1 cellular context compared by ENCODE assay signal in the genomic region with DNA sequence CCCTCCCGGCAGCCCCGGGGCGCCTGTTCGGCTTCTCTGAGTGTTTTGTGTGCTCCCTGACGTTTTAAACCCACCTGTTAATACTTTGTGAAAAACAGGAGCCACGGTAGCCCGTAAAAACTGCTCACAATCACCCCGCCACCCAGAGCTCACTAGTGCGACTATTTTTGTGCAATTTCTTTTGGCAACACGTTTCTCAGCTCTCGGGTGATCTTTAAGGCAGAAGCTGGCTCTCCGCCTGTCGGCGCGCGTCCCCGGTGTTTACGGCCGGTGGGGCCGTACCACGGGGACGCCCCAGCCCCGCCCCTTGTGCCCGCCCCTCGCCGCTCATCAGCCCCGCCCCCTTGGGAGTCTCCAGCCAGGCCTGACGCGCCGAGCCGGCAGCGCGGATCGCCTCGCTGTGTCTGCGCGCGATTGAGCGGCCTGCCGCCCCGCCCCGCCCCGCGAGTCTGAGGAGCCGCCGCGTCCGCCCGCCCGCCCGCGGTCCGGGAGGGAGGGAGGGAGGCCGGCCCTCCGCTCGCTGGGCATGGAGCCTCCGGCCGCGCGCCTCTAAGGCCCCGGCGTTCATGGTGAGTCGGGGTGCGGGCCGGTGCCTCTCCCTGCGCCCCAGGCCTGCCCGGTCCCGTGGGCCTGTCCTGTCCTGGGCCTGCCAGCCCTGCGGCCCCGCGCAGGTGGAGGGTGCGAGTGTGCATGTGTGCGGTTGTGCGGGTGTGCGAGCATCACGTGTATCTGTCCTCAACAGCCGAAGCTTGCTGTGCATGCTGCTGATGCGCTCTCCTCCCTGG.
A peak's percentile ranks its signal among the peaks of the same experiment; 100 is the strongest.
TF ChIP-seq lines count a peak whose summit lies in the region.

No MANE protein-coding gene starts in this region.

TF ChIP-seq in HepG2, 621 proteins besides CTCF, POLR2A, EP300 and RAD21 (continued from another document and continues in another):
- TF ChIP-seq, protein P1, sequence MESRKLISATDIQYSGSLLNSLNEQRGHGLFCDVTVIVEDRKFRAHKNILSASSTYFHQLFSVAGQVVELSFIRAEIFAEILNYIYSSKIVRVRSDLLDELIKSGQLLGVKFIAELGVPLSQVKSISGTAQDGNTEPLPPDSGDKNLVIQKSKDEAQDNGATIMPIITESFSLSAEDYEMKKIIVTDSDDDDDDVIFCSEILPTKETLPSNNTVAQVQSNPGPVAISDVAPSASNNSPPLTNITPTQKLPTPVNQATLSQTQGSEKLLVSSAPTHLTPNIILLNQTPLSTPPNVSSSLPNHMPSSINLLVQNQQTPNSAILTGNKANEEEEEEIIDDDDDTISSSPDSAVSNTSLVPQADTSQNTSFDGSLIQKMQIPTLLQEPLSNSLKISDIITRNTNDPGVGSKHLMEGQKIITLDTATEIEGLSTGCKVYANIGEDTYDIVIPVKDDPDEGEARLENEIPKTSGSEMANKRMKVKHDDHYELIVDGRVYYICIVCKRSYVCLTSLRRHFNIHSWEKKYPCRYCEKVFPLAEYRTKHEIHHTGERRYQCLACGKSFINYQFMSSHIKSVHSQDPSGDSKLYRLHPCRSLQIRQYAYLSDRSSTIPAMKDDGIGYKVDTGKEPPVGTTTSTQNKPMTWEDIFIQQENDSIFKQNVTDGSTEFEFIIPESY (CRISPR knock-in tag; IDR thresholded peaks at IDR 0.05), result no peak
- no peak for TF ChIP-seq CHD2 (IDR thresholded peaks at IDR 0.05; ENCODE audit: low read depth, low read length)
- TF ChIP-seq TSC22D2 (CRISPR knock-in tag; IDR thresholded peaks at IDR 0.05; ENCODE audit: borderline replicate concordance), result no peak; the same call in 1 of the 2 replicates
- TF ChIP-seq ZNF382 (CRISPR knock-in tag; IDR thresholded peaks at IDR 0.05; ENCODE audit: borderline replicate concordance), result no peak
- TF ChIP-seq, protein P2, sequence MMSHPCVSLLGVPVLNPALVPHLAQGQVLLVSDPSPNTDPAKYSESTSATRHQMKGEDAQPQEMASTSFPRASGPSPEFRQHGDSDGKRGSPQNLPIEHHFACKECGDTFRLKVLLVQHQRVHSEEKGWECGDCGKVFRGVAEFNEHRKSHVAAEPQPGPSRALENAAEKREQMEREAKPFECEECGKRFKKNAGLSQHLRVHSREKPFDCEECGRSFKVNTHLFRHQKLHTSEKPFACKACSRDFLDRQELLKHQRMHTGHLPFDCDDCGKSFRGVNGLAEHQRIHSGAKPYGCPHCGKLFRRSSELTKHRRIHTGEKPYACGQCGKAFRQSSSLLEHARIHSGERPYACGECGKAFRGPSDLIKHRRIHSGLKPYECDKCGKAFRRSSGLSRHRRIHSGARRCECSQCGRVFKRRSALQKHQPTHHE (CRISPR knock-in tag; IDR thresholded peaks at IDR 0.05; ENCODE audit: borderline replicate concordance), result no peak
- TF ChIP-seq ZNF350 (CRISPR knock-in tag; IDR thresholded peaks at IDR 0.05; ENCODE audit: borderline replicate concordance, low read depth), result no peak; the same call in 1 of the 2 replicates
- no peak for TF ChIP-seq RARG (CRISPR knock-in tag; IDR thresholded peaks at IDR 0.05; ENCODE audit: low read depth)
- TF ChIP-seq GATAD1 (CRISPR knock-in tag; IDR thresholded peaks at IDR 0.05), result peak; percentile 63; the same call in 1 of the 2 replicates
- no peak for TF ChIP-seq CBFB (CRISPR knock-in tag; IDR thresholded peaks at IDR 0.05)
- TF ChIP-seq ZNF317 (CRISPR knock-in tag; IDR thresholded peaks at IDR 0.05), result no peak
- 0 out of 2 replicates have a peak, but pooled peaks have one; percentile 31 for TF ChIP-seq CREM (IDR thresholded peaks at IDR 0.05)
- TF ChIP-seq CREM (CRISPR knock-in tag; IDR thresholded peaks at IDR 0.05), result no peak
- TF ChIP-seq, protein P3, sequence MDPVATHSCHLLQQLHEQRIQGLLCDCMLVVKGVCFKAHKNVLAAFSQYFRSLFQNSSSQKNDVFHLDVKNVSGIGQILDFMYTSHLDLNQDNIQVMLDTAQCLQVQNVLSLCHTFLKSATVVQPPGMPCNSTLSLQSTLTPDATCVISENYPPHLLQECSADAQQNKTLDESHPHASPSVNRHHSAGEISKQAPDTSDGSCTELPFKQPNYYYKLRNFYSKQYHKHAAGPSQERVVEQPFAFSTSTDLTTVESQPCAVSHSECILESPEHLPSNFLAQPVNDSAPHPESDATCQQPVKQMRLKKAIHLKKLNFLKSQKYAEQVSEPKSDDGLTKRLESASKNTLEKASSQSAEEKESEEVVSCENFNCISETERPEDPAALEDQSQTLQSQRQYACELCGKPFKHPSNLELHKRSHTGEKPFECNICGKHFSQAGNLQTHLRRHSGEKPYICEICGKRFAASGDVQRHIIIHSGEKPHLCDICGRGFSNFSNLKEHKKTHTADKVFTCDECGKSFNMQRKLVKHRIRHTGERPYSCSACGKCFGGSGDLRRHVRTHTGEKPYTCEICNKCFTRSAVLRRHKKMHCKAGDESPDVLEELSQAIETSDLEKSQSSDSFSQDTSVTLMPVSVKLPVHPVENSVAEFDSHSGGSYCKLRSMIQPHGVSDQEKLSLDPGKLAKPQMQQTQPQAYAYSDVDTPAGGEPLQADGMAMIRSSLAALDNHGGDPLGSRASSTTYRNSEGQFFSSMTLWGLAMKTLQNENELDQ (CRISPR knock-in tag; IDR thresholded peaks at IDR 0.05; ENCODE audit: borderline replicate concordance), result no peak
- TF ChIP-seq, protein P4, sequence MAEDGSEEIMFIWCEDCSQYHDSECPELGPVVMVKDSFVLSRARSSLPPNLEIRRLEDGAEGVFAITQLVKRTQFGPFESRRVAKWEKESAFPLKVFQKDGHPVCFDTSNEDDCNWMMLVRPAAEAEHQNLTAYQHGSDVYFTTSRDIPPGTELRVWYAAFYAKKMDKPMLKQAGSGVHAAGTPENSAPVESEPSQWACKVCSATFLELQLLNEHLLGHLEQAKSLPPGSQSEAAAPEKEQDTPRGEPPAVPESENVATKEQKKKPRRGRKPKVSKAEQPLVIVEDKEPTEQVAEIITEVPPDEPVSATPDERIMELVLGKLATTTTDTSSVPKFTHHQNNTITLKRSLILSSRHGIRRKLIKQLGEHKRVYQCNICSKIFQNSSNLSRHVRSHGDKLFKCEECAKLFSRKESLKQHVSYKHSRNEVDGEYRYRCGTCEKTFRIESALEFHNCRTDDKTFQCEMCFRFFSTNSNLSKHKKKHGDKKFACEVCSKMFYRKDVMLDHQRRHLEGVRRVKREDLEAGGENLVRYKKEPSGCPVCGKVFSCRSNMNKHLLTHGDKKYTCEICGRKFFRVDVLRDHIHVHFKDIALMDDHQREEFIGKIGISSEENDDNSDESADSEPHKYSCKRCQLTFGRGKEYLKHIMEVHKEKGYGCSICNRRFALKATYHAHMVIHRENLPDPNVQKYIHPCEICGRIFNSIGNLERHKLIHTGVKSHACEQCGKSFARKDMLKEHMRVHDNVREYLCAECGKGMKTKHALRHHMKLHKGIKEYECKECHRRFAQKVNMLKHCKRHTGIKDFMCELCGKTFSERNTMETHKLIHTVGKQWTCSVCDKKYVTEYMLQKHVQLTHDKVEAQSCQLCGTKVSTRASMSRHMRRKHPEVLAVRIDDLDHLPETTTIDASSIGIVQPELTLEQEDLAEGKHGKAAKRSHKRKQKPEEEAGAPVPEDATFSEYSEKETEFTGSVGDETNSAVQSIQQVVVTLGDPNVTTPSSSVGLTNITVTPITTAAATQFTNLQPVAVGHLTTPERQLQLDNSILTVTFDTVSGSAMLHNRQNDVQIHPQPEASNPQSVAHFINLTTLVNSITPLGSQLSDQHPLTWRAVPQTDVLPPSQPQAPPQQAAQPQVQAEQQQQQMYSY (CRISPR knock-in tag; IDR thresholded peaks at IDR 0.05), result no peak; the same call in 1 of the 2 replicates
- TF ChIP-seq ZC3H13 (CRISPR knock-in tag; IDR thresholded peaks at IDR 0.05), result no peak
- TF ChIP-seq RXRA (CRISPR knock-in tag; IDR thresholded peaks at IDR 0.05), result no peak
- TF ChIP-seq SRSF4 (IDR thresholded peaks at IDR 0.05; ENCODE audit: low read depth, low read length, poor library complexity, severe bottlenecking), result no peak
- TF ChIP-seq, protein P5, sequence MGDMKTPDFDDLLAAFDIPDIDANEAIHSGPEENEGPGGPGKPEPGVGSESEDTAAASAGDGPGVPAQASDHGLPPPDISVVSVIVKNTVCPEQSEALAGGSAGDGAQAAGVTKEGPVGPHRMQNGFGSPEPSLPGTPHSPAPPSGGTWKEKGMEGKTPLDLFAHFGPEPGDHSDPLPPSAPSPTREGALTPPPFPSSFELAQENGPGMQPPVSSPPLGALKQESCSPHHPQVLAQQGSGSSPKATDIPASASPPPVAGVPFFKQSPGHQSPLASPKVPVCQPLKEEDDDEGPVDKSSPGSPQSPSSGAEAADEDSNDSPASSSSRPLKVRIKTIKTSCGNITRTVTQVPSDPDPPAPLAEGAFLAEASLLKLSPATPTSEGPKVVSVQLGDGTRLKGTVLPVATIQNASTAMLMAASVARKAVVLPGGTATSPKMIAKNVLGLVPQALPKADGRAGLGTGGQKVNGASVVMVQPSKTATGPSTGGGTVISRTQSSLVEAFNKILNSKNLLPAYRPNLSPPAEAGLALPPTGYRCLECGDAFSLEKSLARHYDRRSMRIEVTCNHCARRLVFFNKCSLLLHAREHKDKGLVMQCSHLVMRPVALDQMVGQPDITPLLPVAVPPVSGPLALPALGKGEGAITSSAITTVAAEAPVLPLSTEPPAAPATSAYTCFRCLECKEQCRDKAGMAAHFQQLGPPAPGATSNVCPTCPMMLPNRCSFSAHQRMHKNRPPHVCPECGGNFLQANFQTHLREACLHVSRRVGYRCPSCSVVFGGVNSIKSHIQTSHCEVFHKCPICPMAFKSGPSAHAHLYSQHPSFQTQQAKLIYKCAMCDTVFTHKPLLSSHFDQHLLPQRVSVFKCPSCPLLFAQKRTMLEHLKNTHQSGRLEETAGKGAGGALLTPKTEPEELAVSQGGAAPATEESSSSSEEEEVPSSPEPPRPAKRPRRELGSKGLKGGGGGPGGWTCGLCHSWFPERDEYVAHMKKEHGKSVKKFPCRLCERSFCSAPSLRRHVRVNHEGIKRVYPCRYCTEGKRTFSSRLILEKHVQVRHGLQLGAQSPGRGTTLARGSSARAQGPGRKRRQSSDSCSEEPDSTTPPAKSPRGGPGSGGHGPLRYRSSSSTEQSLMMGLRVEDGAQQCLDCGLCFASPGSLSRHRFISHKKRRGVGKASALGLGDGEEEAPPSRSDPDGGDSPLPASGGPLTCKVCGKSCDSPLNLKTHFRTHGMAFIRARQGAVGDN (CRISPR knock-in tag; IDR thresholded peaks at IDR 0.05), result peak; percentile 82
- TF ChIP-seq RBAK (CRISPR knock-in tag; IDR thresholded peaks at IDR 0.05), result no peak
- no peak for TF ChIP-seq CHD4 (IDR thresholded peaks at IDR 0.05; ENCODE audit: borderline replicate concordance, low read length)
- TF ChIP-seq, protein P6, sequence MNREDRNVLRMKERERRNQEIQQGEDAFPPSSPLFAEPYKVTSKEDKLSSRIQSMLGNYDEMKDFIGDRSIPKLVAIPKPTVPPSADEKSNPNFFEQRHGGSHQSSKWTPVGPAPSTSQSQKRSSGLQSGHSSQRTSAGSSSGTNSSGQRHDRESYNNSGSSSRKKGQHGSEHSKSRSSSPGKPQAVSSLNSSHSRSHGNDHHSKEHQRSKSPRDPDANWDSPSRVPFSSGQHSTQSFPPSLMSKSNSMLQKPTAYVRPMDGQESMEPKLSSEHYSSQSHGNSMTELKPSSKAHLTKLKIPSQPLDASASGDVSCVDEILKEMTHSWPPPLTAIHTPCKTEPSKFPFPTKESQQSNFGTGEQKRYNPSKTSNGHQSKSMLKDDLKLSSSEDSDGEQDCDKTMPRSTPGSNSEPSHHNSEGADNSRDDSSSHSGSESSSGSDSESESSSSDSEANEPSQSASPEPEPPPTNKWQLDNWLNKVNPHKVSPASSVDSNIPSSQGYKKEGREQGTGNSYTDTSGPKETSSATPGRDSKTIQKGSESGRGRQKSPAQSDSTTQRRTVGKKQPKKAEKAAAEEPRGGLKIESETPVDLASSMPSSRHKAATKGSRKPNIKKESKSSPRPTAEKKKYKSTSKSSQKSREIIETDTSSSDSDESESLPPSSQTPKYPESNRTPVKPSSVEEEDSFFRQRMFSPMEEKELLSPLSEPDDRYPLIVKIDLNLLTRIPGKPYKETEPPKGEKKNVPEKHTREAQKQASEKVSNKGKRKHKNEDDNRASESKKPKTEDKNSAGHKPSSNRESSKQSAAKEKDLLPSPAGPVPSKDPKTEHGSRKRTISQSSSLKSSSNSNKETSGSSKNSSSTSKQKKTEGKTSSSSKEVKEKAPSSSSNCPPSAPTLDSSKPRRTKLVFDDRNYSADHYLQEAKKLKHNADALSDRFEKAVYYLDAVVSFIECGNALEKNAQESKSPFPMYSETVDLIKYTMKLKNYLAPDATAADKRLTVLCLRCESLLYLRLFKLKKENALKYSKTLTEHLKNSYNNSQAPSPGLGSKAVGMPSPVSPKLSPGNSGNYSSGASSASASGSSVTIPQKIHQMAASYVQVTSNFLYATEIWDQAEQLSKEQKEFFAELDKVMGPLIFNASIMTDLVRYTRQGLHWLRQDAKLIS (CRISPR knock-in tag; IDR thresholded peaks at IDR 0.05), result no peak
- TF ChIP-seq, protein P7, sequence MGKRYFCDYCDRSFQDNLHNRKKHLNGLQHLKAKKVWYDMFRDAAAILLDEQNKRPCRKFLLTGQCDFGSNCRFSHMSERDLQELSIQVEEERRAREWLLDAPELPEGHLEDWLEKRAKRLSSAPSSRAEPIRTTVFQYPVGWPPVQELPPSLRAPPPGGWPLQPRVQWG (CRISPR knock-in tag; IDR thresholded peaks at IDR 0.05; ENCODE audit: borderline replicate concordance, low read depth), result no peak
- peak; percentile 96 for TF ChIP-seq SRF (IDR thresholded peaks at IDR 0.05; ENCODE audit: low read depth, low read length)
- TF ChIP-seq ZFP36 (IDR thresholded peaks at IDR 0.05; ENCODE audit: borderline replicate concordance, low read depth, low read length, partially characterized antibody), result no peak
- TF ChIP-seq, protein P8, sequence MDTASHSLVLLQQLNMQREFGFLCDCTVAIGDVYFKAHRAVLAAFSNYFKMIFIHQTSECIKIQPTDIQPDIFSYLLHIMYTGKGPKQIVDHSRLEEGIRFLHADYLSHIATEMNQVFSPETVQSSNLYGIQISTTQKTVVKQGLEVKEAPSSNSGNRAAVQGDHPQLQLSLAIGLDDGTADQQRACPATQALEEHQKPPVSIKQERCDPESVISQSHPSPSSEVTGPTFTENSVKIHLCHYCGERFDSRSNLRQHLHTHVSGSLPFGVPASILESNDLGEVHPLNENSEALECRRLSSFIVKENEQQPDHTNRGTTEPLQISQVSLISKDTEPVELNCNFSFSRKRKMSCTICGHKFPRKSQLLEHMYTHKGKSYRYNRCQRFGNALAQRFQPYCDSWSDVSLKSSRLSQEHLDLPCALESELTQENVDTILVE (CRISPR knock-in tag; IDR thresholded peaks at IDR 0.05), result peak; percentile 95
- TF ChIP-seq EZH2 (conservative IDR thresholded peaks at IDR 0.05; ENCODE audit: low read depth, low read length), result no peak
- TF ChIP-seq ASH2L (IDR thresholded peaks at IDR 0.05; ENCODE audit: insufficient read length, low read depth, low read length), result peak; percentile 82
- TF ChIP-seq KMT2A (CRISPR knock-in tag; IDR thresholded peaks at IDR 0.05), result no peak
- TF ChIP-seq TOPORS (CRISPR knock-in tag; IDR thresholded peaks at IDR 0.05), result peak; percentile 83; the same call in 1 of the 2 replicates
- TF ChIP-seq ZKSCAN8 (CRISPR knock-in tag; IDR thresholded peaks at IDR 0.05; ENCODE audit: borderline replicate concordance), result no peak
- TF ChIP-seq TEAD2 (CRISPR knock-in tag; IDR thresholded peaks at IDR 0.05), result peak; percentile 75; the same call in 1 of the 2 replicates
- no peak for TF ChIP-seq ZSCAN31 (CRISPR knock-in tag; IDR thresholded peaks at IDR 0.05; ENCODE audit: low read depth)
- TF ChIP-seq ZNF713 (CRISPR knock-in tag; IDR thresholded peaks at IDR 0.05), result no peak
- TF ChIP-seq, protein P9, sequence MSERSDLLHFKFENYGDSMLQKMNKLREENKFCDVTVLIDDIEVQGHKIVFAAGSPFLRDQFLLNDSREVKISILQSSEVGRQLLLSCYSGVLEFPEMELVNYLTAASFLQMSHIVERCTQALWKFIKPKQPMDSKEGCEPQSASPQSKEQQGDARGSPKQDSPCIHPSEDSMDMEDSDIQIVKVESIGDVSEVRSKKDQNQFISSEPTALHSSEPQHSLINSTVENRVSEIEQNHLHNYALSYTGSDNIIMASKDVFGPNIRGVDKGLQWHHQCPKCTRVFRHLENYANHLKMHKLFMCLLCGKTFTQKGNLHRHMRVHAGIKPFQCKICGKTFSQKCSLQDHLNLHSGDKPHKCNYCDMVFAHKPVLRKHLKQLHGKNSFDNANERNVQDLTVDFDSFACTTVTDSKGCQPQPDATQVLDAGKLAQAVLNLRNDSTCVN (CRISPR knock-in tag; IDR thresholded peaks at IDR 0.05; ENCODE audit: borderline replicate concordance), result no peak
